ENCODE assay signal across 8 cellular contexts in the genomic region with DNA sequence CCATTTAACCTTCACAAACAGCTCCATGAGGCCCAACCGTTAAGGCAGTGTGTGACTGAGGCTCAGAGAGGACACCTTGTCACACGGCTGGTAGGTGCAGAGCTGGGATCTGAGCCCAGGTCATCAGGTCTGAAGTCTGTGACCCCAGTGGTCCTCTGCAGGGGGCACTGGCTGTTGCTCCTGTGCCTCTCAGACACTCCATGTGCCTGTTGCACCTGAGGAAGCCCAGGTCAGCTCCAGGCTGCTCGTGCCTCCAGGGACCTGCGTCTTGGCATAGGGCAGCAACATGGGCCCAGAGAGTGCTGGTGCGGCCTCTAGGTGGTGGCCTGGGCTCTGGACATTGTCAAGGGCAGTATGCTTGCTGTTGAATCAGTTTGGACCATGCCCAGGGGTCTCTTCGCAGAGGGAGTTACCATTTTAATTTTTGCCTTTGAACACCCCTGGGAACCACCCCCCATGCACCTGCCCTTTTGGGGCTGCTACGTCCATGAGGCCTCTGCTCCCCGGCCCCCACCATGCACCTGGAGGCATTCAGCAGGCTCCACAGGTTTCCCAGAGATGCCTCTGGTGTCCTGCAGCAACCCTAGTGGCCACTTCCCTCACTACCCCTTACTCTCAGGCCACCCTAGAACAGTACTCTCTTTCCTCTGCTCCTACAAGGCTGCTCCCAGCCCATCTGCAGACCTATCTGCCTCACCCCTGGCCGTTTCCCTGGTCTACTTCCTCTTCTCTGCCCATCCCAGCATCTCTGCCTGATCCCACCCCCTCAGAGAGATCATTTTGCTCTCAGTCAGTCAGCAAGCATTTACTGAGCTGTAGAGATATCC.
DNase-seq lines count a peak whose midpoint lies in the region; ATAC-seq and TF ChIP-seq lines count a peak whose summit lies in the region.

No MANE protein-coding gene starts in this region.

- no peak for ATAC-seq in GM21515 (IDR thresholded peaks at IDR 0.05; ENCODE audit: unreplicated experiment)
- ATAC-seq in activated CD4-positive, CD25-positive, alpha-beta regulatory T cell treated with anti-CD3 and anti-CD28 coated beads, Interleukin-2, amount 50 U/mL, for 24 hours, result no peak

- TF ChIP-seq CTCF in GM20000 (IDR thresholded peaks at IDR 0.05; ENCODE audit: extremely low read depth, missing control alignments), result peak; percentile 3

- peak; percentile 52 for DNase-seq in AG20443 (ENCODE audit: low spot score)
- DNase-seq in GM20000 (ENCODE audit: low spot score), result peak; percentile 40
- DNase-seq in UCSD-AML1 (lab: John Stamatoyannopoulos, UW; ENCODE audit: unreplicated experiment), result peak; percentile 52
- DNase-seq in iPS-NIHi11 (ENCODE audit: low spot score), result peak; percentile 79
- no peak for DNase-seq in NCI-H524 treated with DMSO at 0.1 percent for 48 hours (lab: John Stamatoyannopoulos, UW)
- DNase-seq in hippocampal formation (lab: John Stamatoyannopoulos, UW), result no peak

Comparison
In these comparisons a context has a peak if more than half of its experiments do, and no peak if none do; other contexts are left out.
1. DNase-seq: peak in AG20443 (single experiment), GM20000 (single experiment), UCSD-AML1 (single experiment) and iPS-NIHi11 (single experiment); none in NCI-H524 treated with DMSO at 0.1 percent for 48 hours (single experiment) and hippocampal formation (0 of 2).